In genomic region chr16:72569677-72570076, GRCh38 we compare ENCODE assay signal across 15 cellular contexts.
DNase-seq lines count a peak whose midpoint lies in the region; ATAC-seq, FAIRE-seq and TF ChIP-seq lines count a peak whose summit lies in the region.
"Had no signal": no experiment of that assay in that cellular context is flagged by ENCODE, and none has a peak within 500 bp of the region (broad histone marks: within the 10 kb centered on the region; RNA-seq: fewer than 3 reads in every experiment).

No MANE protein-coding gene starts in this region.

- H3K36me3 ChIP-seq in HepG2 (replicated peaks in 1 of 2; ENCODE audit: control insufficient read depth in 1 of 2, insufficient read depth in 2 of 2, low read length in 2 of 2) (no peaks in the 10 kb centered on the region), right lobe of liver (no peaks in the 10 kb centered on the region), H1 (ENCODE audit: control insufficient read depth in 2 of 4, insufficient read depth in 4 of 4, low read length in 3 of 4) (no peaks in the 10 kb centered on the region), colonic mucosa (no peaks in the 10 kb centered on the region)
- H3K36me3 ChIP-seq: BLaER1 treated with 17β-estradiol and CSF1 and Interleukin-3, amounts not matched to agents 10 nM and 100 nM had no signal

- no peaks in the 10 kb centered on the region for H3K79me2 ChIP-seq in HepG2 (ENCODE audit: insufficient read depth, low read length)
- H3K79me2 ChIP-seq in H1 (ENCODE audit: control insufficient read depth in 1 of 2, insufficient read depth in 2 of 2, low read length in 2 of 2), result no peaks in the 10 kb centered on the region

- H3K9ac ChIP-seq in HepG2 (ENCODE audit: insufficient read depth, low read depth, low read length), result no peak overlapping the region
- H3K9ac ChIP-seq in H1 (replicated peaks in 1 of 4; ENCODE audit: extremely low read depth in 1 of 4, low read depth in 3 of 4, low read length in 3 of 4), result no peak overlapping the region
- H3K9ac ChIP-seq in colonic mucosa (ENCODE audit: low read depth in 2 of 2, low read length in 2 of 2), result no peak overlapping the region
- H3K9ac ChIP-seq: BLaER1 treated with 17β-estradiol and CSF1 and Interleukin-3, amounts not matched to agents 10 nM and 100 nM had no signal

- DNase-seq in HepG2 (ENCODE audit: low spot score) (no peak), right lobe of liver (no peak), NB4 (ENCODE audit: low read depth) (peak; percentile 20), H1 (ENCODE audit: low read depth in 1 of 2, low spot score in 2 of 2) (no peak), GM19240 (ENCODE audit: insufficient read length, low spot score) (no peak), colonic mucosa (no peak), T-helper 9 cell (no peak)
- DNase-seq: Calu3; CD8-positive, alpha-beta T cell; DMS79 treated with DMSO at 0.1 percent for 48 hours; GF-D8; HFFc6 had no signal

- TF ChIP-seq RAD21 in HepG2 (CRISPR knock-in tag; IDR thresholded peaks at IDR 0.05) (no peak), H1 (IDR thresholded peaks at IDR 0.05 in 1 of 2, conservative IDR thresholded peaks at IDR 0.05 in 1 of 2; ENCODE audit: low read depth in 2 of 2, low read length in 2 of 2) (no peak)

- TF ChIP-seq EP300 in HepG2 (IDR thresholded peaks at IDR 0.05; ENCODE audit: low read depth in 2 of 2, low read length in 2 of 2) (no peak), HepG2 (CRISPR knock-in tag; IDR thresholded peaks at IDR 0.05; ENCODE audit: borderline replicate concordance) (no peak), H1 (IDR thresholded peaks at IDR 0.05; ENCODE audit: borderline replicate concordance in 1 of 2, low read depth in 2 of 2, low read length in 2 of 2) (no peak)

- no peak overlapping the region for H2BK15ac ChIP-seq in H1 (ENCODE audit: low read length)

- H3K23me2 ChIP-seq in H1 (ENCODE audit: low read depth, low read length), result no peaks in the 10 kb centered on the region

- H4K8ac ChIP-seq in H1 (ENCODE audit: extremely low read depth, insufficient read depth, low read length), result no peak overlapping the region; the same call in 1 of the 2 replicates

- 0 out of 2 replicates have a peak overlapping the region, but pooled peaks have one; percentile 2 for H2BK5ac ChIP-seq in H1 (ENCODE audit: low read depth, low read length)

- H2BK12ac ChIP-seq in H1 (ENCODE audit: low read depth, low read length), result no peak overlapping the region

- ATAC-seq in HepG2 (no peak), right lobe of liver (no peak)
- ATAC-seq: CD8-positive, alpha-beta T cell; HCT116 had no signal

- BruUV-seq in HepG2 (replicated peaks; lab: Mats Ljungman, UMichigan), result no TSS peak

- no peak overlapping the region for H3K23ac ChIP-seq in H1 (ENCODE audit: insufficient read length)

- H2BK120ac ChIP-seq in H1 (replicated peaks; ENCODE audit: low read depth, low read length), result no peak overlapping the region

- no peak overlapping the region for H3K4me2 ChIP-seq in HepG2 (ENCODE audit: low read depth, low read length)
- peak overlapping the region in 1 of 2 experiments; percentile 35; a peak in 1 of 4 replicates for H3K4me2 ChIP-seq in H1 (ENCODE audit: insufficient read depth in 1 of 2, low read depth in 2 of 2, low read length in 2 of 2)
- H3K4me2 ChIP-seq: BLaER1 treated with 17β-estradiol and CSF1 and Interleukin-3, amounts not matched to agents 10 nM and 100 nM had no signal

- CTCF ChIA-PET in HepG2 (lab: Yijun Ruan, JAX; ENCODE audit: low intra/inter-chr PET ratio, low total read pairs), result no interaction called here
- CTCF ChIA-PET in H1 (lab: Charles Lee; ENCODE audit: partially characterized antibody), result interaction anchor here (1.3 kb wide), 1 partner anchor 10 kb away, joined by 3 read pairs; no protein-coding TSS in a partner anchor

- H3K18ac ChIP-seq in H1 (ENCODE audit: extremely low read depth, low read length), result no peak overlapping the region

- no peak for TF ChIP-seq POLR2A in HepG2 (IDR thresholded peaks at IDR 0.05; ENCODE audit: insufficient read depth in 1 of 2, low read depth in 2 of 2, low read length in 2 of 2)
- TF ChIP-seq POLR2A in right lobe of liver (IDR thresholded peaks at IDR 0.05), result no peak
- no peak for TF ChIP-seq POLR2A in NB4 (IDR thresholded peaks at IDR 0.05; ENCODE audit: extremely low read depth, insufficient read length)
- no peak for TF ChIP-seq POLR2A in H1 (IDR thresholded peaks at IDR 0.05; ENCODE audit: control extremely low read depth in 1 of 2, low read depth in 2 of 2, low read length in 2 of 2)

- H3K4me3 ChIP-seq in HepG2 (replicated peaks in 1 of 3; ENCODE audit: insufficient read depth in 1 of 3, low read depth in 2 of 3, low read length in 3 of 3) (no peak overlapping the region), right lobe of liver (no peak overlapping the region), NB4 (ENCODE audit: low read depth, low read length) (no peak overlapping the region), H1 (ENCODE audit: extremely low read depth in 1 of 4, insufficient read depth in 2 of 4, low read depth in 3 of 4, low read length in 4 of 4) (no peak overlapping the region), colonic mucosa (no peak overlapping the region)
- H3K4me3 ChIP-seq: BLaER1 treated with 17β-estradiol and CSF1 and Interleukin-3, amounts not matched to agents 10 nM and 100 nM had no signal

- FAIRE-seq in HepG2 (lab: Jason Lieb, UNC) (no peak), H1 (lab: Jason Lieb, UNC) (no peak)
- FAIRE-seq: H54 had no signal

- no peak overlapping the region for H3K4ac ChIP-seq in H1 (replicated peaks; ENCODE audit: insufficient read length, low read depth, low read length)

- 0 out of 2 replicates have a peak overlapping the region, but pooled peaks have one; percentile 54 for H2AK5ac ChIP-seq in H1 (ENCODE audit: low read depth, low read length)

- H3K14ac ChIP-seq in H1 (ENCODE audit: insufficient read length), result no peak overlapping the region

- H4K91ac ChIP-seq in H1 (replicated peaks; ENCODE audit: insufficient read length, low read length), result peak overlapping the region; percentile 40

- H3K27me3 ChIP-seq in HepG2 (ENCODE audit: control insufficient read depth in 1 of 2, insufficient read depth in 2 of 2, low read length in 2 of 2) (no peaks in the 10 kb centered on the region), right lobe of liver (no peaks in the 10 kb centered on the region), H1 (replicated peaks in 1 of 4; ENCODE audit: control insufficient read depth in 3 of 4, extremely low read depth in 1 of 4, insufficient read depth in 3 of 4, low read length in 3 of 4) (no peaks in the 10 kb centered on the region), colonic mucosa (no peaks in the 10 kb centered on the region)
- H3K27me3 ChIP-seq: BLaER1 treated with 17β-estradiol and CSF1 and Interleukin-3, amounts not matched to agents 10 nM and 100 nM had no signal

- H3K56ac ChIP-seq in H1 (replicated peaks; ENCODE audit: insufficient read length, low read depth, low read length), result no peak overlapping the region

- POLR2A ChIA-PET in HepG2 (lab: Yijun Ruan, JAX), result no interaction called here
- POLR2A ChIA-PET in H1 (lab: Charles Lee; ENCODE audit: partially characterized antibody), result no interaction called here

- H3K9me3 ChIP-seq in HepG2 (ENCODE audit: low read length), result no peaks in the 10 kb centered on the region
- no peaks in the 10 kb centered on the region for H3K9me3 ChIP-seq in right lobe of liver
- H3K9me3 ChIP-seq in H1 (ENCODE audit: insufficient read depth in 2 of 2, low read depth in 1 of 2, low read length in 1 of 2), result no peaks in the 10 kb centered on the region
- no peaks in the 10 kb centered on the region for H3K9me3 ChIP-seq in colonic mucosa
- H3K9me3 ChIP-seq: BLaER1 treated with 17β-estradiol and CSF1 and Interleukin-3, amounts not matched to agents 10 nM and 100 nM had no signal

- no peak overlapping the region for H3K27ac ChIP-seq in HepG2 (ENCODE audit: extremely low read length, insufficient read depth, low read length)
- H3K27ac ChIP-seq in right lobe of liver, result no peak overlapping the region
- H3K27ac ChIP-seq in H1 (ENCODE audit: low read depth, low read length), result no peak overlapping the region
- no peak overlapping the region for H3K27ac ChIP-seq in colonic mucosa
- H3K27ac ChIP-seq: BLaER1 treated with 17β-estradiol and CSF1 and Interleukin-3, amounts not matched to agents 10 nM and 100 nM had no signal

- H2AFZ ChIP-seq in HepG2 (ENCODE audit: low read length), result no peak overlapping the region
- H2AFZ ChIP-seq in H1 (ENCODE audit: low read length), result no peak overlapping the region

- TF ChIP-seq CTCF in HepG2 (CRISPR knock-in tag; IDR thresholded peaks at IDR 0.05), result no peak
- no peak for TF ChIP-seq CTCF in right lobe of liver (IDR thresholded peaks at IDR 0.05)
- TF ChIP-seq CTCF in NB4 (IDR thresholded peaks at IDR 0.05; ENCODE audit: low read depth, low read length), result no peak
- no peak for TF ChIP-seq CTCF in H1 (IDR thresholded peaks at IDR 0.05; ENCODE audit: control extremely low read depth in 1 of 3, insufficient read depth in 1 of 3, low read depth in 1 of 3, low read length in 3 of 3)
- TF ChIP-seq CTCF in colonic mucosa (IDR thresholded peaks at IDR 0.05), result no peak

- peak overlapping the region; percentile 5 for H4K5ac ChIP-seq in H1 (ENCODE audit: insufficient read length, low read depth, low read length)

- WGBS in HepG2 (ENCODE audit: low lambda C conversion rate), result 96% methylated on average over 7 of the region's 7 CpGs
- 92% methylated on average over 6 of the region's 7 CpGs for WGBS in right lobe of liver (ENCODE audit: insufficient coverage, low coverage, low lambda C conversion rate, missing lambda C conversion rate)
- WGBS in H1 (ENCODE audit: extremely low coverage in 1 of 2, insufficient coverage in 1 of 2, insufficient read length in 1 of 2, insufficient replicate concordance in 2 of 2, low coverage in 1 of 2, low lambda C conversion rate in 2 of 2, missing lambda C conversion rate in 1 of 2), 2 experiments, result 71% methylated on average over 7 of the region's 7 CpGs; no CpG with 5 or more reads in 1 of the 2 experiments

- H4K20me1 ChIP-seq in HepG2 (ENCODE audit: insufficient read depth, low read length), result no peaks in the 10 kb centered on the region
- H4K20me1 ChIP-seq in H1 (replicated peaks in 1 of 2; ENCODE audit: control insufficient read depth in 1 of 2, insufficient read depth in 2 of 2, low read length in 2 of 2), result no peaks in the 10 kb centered on the region
- H4K20me1 ChIP-seq: BLaER1 treated with 17β-estradiol and CSF1 and Interleukin-3, amounts not matched to agents 10 nM and 100 nM had no signal

- in situ Hi-C loops in HepG2 (cut with HindIII; ENCODE audit: extremely low pct_ligation_motif_present, low pct_unique_long_range_greater_than_20kb), result no loop called here

- no peak overlapping the region for H2BK20ac ChIP-seq in H1 (ENCODE audit: low read length)

- H3K4me1 ChIP-seq in HepG2 (ENCODE audit: insufficient read depth, low read length) (peaks cover 11% of the 10 kb centered on the region), right lobe of liver (no peaks in the 10 kb centered on the region), H1 (replicated peaks in 1 of 4; ENCODE audit: control insufficient read depth in 3 of 4, insufficient read depth in 4 of 4, low read length in 3 of 4) (peaks cover 0 to 5% (median 2%) of the 10 kb centered on the region in 4 experiments; a peak in 3 of 7 replicates), colonic mucosa (no peaks in the 10 kb centered on the region)

- intact Hi-C loops in HepG2 (cut with micrococcal nuclease; ENCODE audit: unreplicated experiment), result no loop called here
- intact Hi-C loops in right lobe of liver (cut with DNase I), result no loop called here
- intact Hi-C loops in colonic mucosa (cut with DNase I), result no loop called here

- no peaks in the 10 kb centered on the region for H3K79me1 ChIP-seq in H1 (ENCODE audit: low read depth, low read length)

Comparison
In these comparisons a context has a peak if more than half of its experiments do, and no peak if none do; other contexts are left out.
1. Of the 41 proteins assayed by ChIP-seq in both HepG2 and H1: peak only in HepG2: none; only in H1: none; in both: CEBPB; in neither: 39; mixed calls (peak in some experiments, not most) for 1.